In genomic region chr10:129446182-129446581, GRCh38 we compare ENCODE assay signal across 22 cellular contexts. TPM values are rescaled to one million over a fixed set of nuclear protein-coding genes. Genes with fewer than 3 reads are reported as not detected.
A peak's percentile ranks its signal among the peaks of the same experiment; 100 is the strongest.
DNase-seq lines count a peak whose midpoint lies in the region; ATAC-seq and TF ChIP-seq lines count a peak whose summit lies in the region.
"Had no signal": no experiment of that assay in that cellular context is flagged by ENCODE, and none has a peak within 500 bp of the region (broad histone marks: within the 10 kb centered on the region; RNA-seq: fewer than 3 reads in every experiment).

No MANE protein-coding gene starts in this region.

- intact Hi-C loops in mammary epithelial cell (cut with micrococcal nuclease): no loop called here
- intact Hi-C loops in MCF 10A (cut with micrococcal nuclease): no loop called here

- H3K4me3 Mint-ChIP-seq in MCF 10A (ENCODE audit: unreplicated experiment): no peak overlapping the region
- no peak overlapping the region for H3K4me3 Mint-ChIP-seq in WTC11
- H3K4me3 Mint-ChIP-seq in type B pancreatic cell: no peak overlapping the region
- H3K4me3 Mint-ChIP-seq in progenitor cell of endocrine pancreas (ENCODE audit: low read depth): no peak overlapping the region
- H3K4me3 Mint-ChIP-seq: CD4-positive, CD25-positive, alpha-beta regulatory T cell had no signal

- H3K79me2 ChIP-seq in mammary epithelial cell (ENCODE audit: insufficient read depth, low read length): no peaks in the 10 kb centered on the region

- DNase-seq in mammary epithelial cell: peak; percentile 16
- no peak for DNase-seq in MCF 10A (ENCODE audit: unreplicated experiment)
- peak; percentile 45 for DNase-seq in WTC11 (ENCODE audit: low spot score)
- DNase-seq in iPS-NIHi11 (ENCODE audit: low spot score): peak; percentile 41
- DNase-seq in type B pancreatic cell (ENCODE audit: extremely low spot score, unreplicated experiment): no peak
- no peak for DNase-seq in progenitor cell of endocrine pancreas (ENCODE audit: low spot score, unreplicated experiment)
- DNase-seq in KG1 (lab: John Stamatoyannopoulos, UW): no peak
- DNase-seq: CD4-positive, CD25-positive, alpha-beta regulatory T cell; DND-41; HCEC 1CT; KBM-7; MM.1S; NCI-H2029; NCI-H446 treated with DMSO at 0.1 percent for 48 hours; NCI-H526; NCI-H82; RPMI8226; SHP77 had no signal

- dilution Hi-C loops in mammary epithelial cell (cut with HindIII; ENCODE audit: low sequenced_read_pairs): no loop called here

- H3K27ac ChIP-seq in mammary epithelial cell (ENCODE audit: insufficient read depth, low read depth, low read length): no peak overlapping the region
- H3K27ac ChIP-seq: BLaER1, SK-N-MC had no signal

- 47% methylated on average over 4 of the region's 4 CpGs for WGBS in mammary epithelial cell (ENCODE audit: low coverage, missing lambda C conversion rate)

- H3K4me1 Mint-ChIP-seq in MCF 10A (ENCODE audit: insufficient read depth, unreplicated experiment) (peaks cover 5% of the 10 kb centered on the region), WTC11 (peaks cover 22% of the 10 kb centered on the region), type B pancreatic cell (ENCODE audit: unreplicated experiment) (no peaks in the 10 kb centered on the region), progenitor cell of endocrine pancreas (ENCODE audit: low read depth) (peaks cover 3% of the 10 kb centered on the region)
- H3K4me1 Mint-ChIP-seq: CD4-positive, CD25-positive, alpha-beta regulatory T cell had no signal

- H3K9me3 ChIP-seq in mammary epithelial cell (replicated peaks; ENCODE audit: insufficient read depth, low read length): no peaks in the 10 kb centered on the region
- H3K9me3 ChIP-seq: BLaER1 had no signal

- BruUV-seq in mammary epithelial cell (replicated peaks; lab: Mats Ljungman, UMichigan): no TSS peak
- no TSS peak for BruUV-seq in MCF 10A (replicated peaks; lab: Mats Ljungman, UMichigan)

- in situ Hi-C loops in mammary epithelial cell (cut with MboI; ENCODE audit: low sequenced_read_pairs in 2 of 2): no loop called here

- H3K27me3 ChIP-seq in mammary epithelial cell (ENCODE audit: insufficient read depth, low read length): no peaks in the 10 kb centered on the region
- H3K27me3 ChIP-seq: BLaER1 had no signal

- H3K4me1 ChIP-seq in mammary epithelial cell (ENCODE audit: insufficient read depth, low read length): no peaks in the 10 kb centered on the region

- no peak for TF ChIP-seq CTCF in mammary epithelial cell (conservative IDR thresholded peaks at IDR 0.05 in 1 of 2, IDR thresholded peaks at IDR 0.05 in 1 of 2; ENCODE audit: extremely low read depth in 1 of 2, insufficient read depth in 1 of 2, low read depth in 1 of 2, low read length in 2 of 2)
- no peak for TF ChIP-seq CTCF in MCF 10A (IDR thresholded peaks at IDR 0.05; ENCODE audit: unreplicated experiment)
- no peak for TF ChIP-seq CTCF in WTC11 (IDR thresholded peaks at IDR 0.05)
- no peak for TF ChIP-seq CTCF in type B pancreatic cell (conservative IDR thresholded peaks at IDR 0.05)
- TF ChIP-seq CTCF in progenitor cell of endocrine pancreas (IDR thresholded peaks at IDR 0.05; ENCODE audit: unreplicated experiment): no peak

- H3K4me2 ChIP-seq in mammary epithelial cell (ENCODE audit: insufficient read depth, low read depth, low read length): no peak overlapping the region
- H3K4me2 ChIP-seq: BLaER1 had no signal

- H3K9me3 Mint-ChIP-seq in MCF 10A (ENCODE audit: unreplicated experiment): peaks cover 3% of the 10 kb centered on the region
- H3K9me3 Mint-ChIP-seq in WTC11: peaks cover 3% of the 10 kb centered on the region
- peaks cover 7% of the 10 kb centered on the region for H3K9me3 Mint-ChIP-seq in type B pancreatic cell
- no peaks in the 10 kb centered on the region for H3K9me3 Mint-ChIP-seq in progenitor cell of endocrine pancreas (ENCODE audit: low read depth)

- no peak overlapping the region for H3K9ac ChIP-seq in mammary epithelial cell (ENCODE audit: insufficient read depth, low read length)
- H3K9ac ChIP-seq: BLaER1 had no signal

- CTCF ChIA-PET in mammary epithelial cell (lab: Charles Lee; ENCODE audit: low non-redundant PET): no interaction called here
- CTCF ChIA-PET in MCF 10A (lab: Yijun Ruan, JAX): interaction anchor here (0.7 kb wide), 1 partner anchor 338 kb away, joined by 3 read pairs; no protein-coding TSS in a partner anchor
- CTCF ChIA-PET in WTC11 (lab: Charles Lee): interaction anchor here (0.6 to 1.0 kb wide), 2 partner anchors 213 to 412 kb away, joined by 4 to 6 read pairs; no protein-coding TSS in a partner anchor

- H3K27ac Mint-ChIP-seq in MCF 10A (ENCODE audit: low read depth, unreplicated experiment) (no peak overlapping the region), WTC11 (no peak overlapping the region), type B pancreatic cell (peak overlapping the region; percentile 36), progenitor cell of endocrine pancreas (no peak overlapping the region)
- H3K27ac Mint-ChIP-seq: CD4-positive, CD25-positive, alpha-beta regulatory T cell had no signal

- POLR2A ChIA-PET in MCF 10A (lab: Yijun Ruan, JAX): interaction anchor here (0.7 kb wide), 1 partner anchor 40 kb away, joined by 3 read pairs; no protein-coding TSS in a partner anchor
- POLR2A ChIA-PET in WTC11 (lab: Charles Lee): interaction anchor here (0.6 to 0.7 kb wide), 2 partner anchors 157 to 282 kb away, joined by 3 read pairs; no protein-coding TSS in a partner anchor

- no peaks in the 10 kb centered on the region for H3K36me3 ChIP-seq in mammary epithelial cell (ENCODE audit: insufficient read depth, low read length)
- H3K36me3 ChIP-seq: BLaER1 had no signal

- ATAC-seq in WTC11 (peak; percentile 95), GM19452 (IDR thresholded peaks at IDR 0.05; ENCODE audit: unreplicated experiment) (no peak)

- peaks cover 6% of the 10 kb centered on the region for H3K27me3 Mint-ChIP-seq in MCF 10A (ENCODE audit: insufficient read depth, unreplicated experiment)
- no peaks in the 10 kb centered on the region for H3K27me3 Mint-ChIP-seq in WTC11 (ENCODE audit: low read depth)
- H3K27me3 Mint-ChIP-seq in type B pancreatic cell: peaks cover 21% of the 10 kb centered on the region
- H3K27me3 Mint-ChIP-seq in progenitor cell of endocrine pancreas: peaks cover 52% of the 10 kb centered on the region

- no peaks in the 10 kb centered on the region for H3K36me3 Mint-ChIP-seq in MCF 10A (ENCODE audit: insufficient read depth, unreplicated experiment)
- H3K36me3 Mint-ChIP-seq in WTC11: no peaks in the 10 kb centered on the region
- H3K36me3 Mint-ChIP-seq in type B pancreatic cell: no peaks in the 10 kb centered on the region
- H3K36me3 Mint-ChIP-seq in progenitor cell of endocrine pancreas (ENCODE audit: insufficient read depth): no peaks in the 10 kb centered on the region
- H3K36me3 Mint-ChIP-seq: CD4-positive, CD25-positive, alpha-beta regulatory T cell had no signal

- H4K20me1 ChIP-seq in mammary epithelial cell (ENCODE audit: insufficient read depth, low read length): no peaks in the 10 kb centered on the region
- H4K20me1 ChIP-seq: BLaER1 had no signal

- H3K4me3 ChIP-seq in mammary epithelial cell (replicated peaks in 1 of 3; ENCODE audit: insufficient read depth in 1 of 3, low read depth in 2 of 3, low read length in 3 of 3): no peak overlapping the region
- H3K4me3 ChIP-seq: BLaER1, SK-N-MC had no signal

- H2AFZ ChIP-seq in mammary epithelial cell (ENCODE audit: low read depth, low read length): no peak overlapping the region

TF ChIP-seq in WTC11, 78 proteins besides CTCF, POLR2A, EP300 and RAD21:
- TF ChIP-seq ZNF396 (CRISPR knock-in tag; IDR thresholded peaks at IDR 0.05; ENCODE audit: borderline replicate concordance) (no peak), CREM (CRISPR knock-in tag; IDR thresholded peaks at IDR 0.05) (no peak), CREB1 (CRISPR knock-in tag; IDR thresholded peaks at IDR 0.05) (no peak), ZNF425 (CRISPR knock-in tag; conservative IDR thresholded peaks at IDR 0.05) (no peak), NR1H2 (CRISPR knock-in tag; IDR thresholded peaks at IDR 0.05) (no peak), NFATC4 (CRISPR knock-in tag; IDR thresholded peaks at IDR 0.05) (no peak), ZSCAN18 (CRISPR knock-in tag; IDR thresholded peaks at IDR 0.05) (no peak), ZNF416 (CRISPR knock-in tag; IDR thresholded peaks at IDR 0.05) (no peak), SMAD3 (CRISPR knock-in tag; IDR thresholded peaks at IDR 0.05; ENCODE audit: borderline replicate concordance) (no peak)

RNA-seq across cellular contexts. Expression of gene MGMT, which starts 20.9 kb away (rescaled TPM):
- total RNA-seq in mammary epithelial cell (10 to 100 TPM; 11.2 to 22.2 TPM), MCF 10A (2022) (16.5 and 18.0 TPM in 2 replicates), WTC11 (2021) (11.8 to 18.4 TPM (median 18.2 TPM) in 3 replicates), type B pancreatic cell (ENCODE audit: low replicate concordance) (13.5 and 18.8 TPM in 2 replicates), progenitor cell of endocrine pancreas (13.6 and 17.3 TPM in 2 replicates)
- 23.0 TPM for polyA plus RNA-seq in mammary epithelial cell
- polyA minus RNA-seq in mammary epithelial cell: 6.8 TPM
- total RNA-seq: A172 had no signal

Comparison
In these comparisons a context has a peak if more than half of its experiments do, and no peak if none do; other contexts are left out.
1. DNase-seq: peak in mammary epithelial cell (single experiment), WTC11 (single experiment) and iPS-NIHi11 (single experiment); none in MCF 10A (single experiment), type B pancreatic cell (single experiment), progenitor cell of endocrine pancreas (single experiment) and KG1 (single experiment).